Comparison of ENCODE assay signal across 1 cellular context in the genomic region with DNA sequence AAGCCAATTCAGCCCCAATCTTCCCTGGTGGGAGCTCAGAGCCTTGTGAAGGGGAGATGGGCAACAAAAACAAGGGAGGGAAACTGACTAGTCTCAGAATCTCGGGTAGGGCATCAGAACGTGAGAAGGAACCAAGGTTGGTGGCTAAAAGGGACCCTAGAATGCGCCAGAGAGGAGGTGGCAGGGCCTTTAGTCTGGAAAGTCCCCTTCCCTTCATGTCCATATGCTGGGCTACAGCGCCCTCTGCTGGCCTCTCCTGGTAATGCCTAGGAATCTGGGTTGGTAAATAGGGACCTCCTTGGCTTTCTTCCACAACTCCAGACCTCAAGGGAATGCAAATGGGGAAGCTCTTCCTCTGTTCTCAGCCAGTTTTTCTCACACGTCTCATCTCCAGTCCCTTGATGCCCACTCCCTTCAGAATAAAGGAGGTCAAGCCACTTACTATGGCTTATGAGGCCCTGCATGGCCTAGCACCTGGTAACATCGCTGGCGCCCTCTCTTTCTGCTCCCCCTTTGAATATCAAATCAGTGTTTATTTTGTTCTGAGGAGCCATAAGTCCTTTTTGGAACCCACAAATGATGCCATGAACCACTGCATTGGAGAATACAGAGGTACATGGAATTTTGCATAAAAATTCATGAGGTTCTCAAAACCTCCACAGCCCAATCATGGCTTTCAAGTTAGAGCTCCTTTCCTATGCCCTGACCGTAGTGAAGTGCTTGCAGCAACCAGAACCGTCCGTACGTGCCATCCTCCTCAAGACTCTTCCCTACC.
TF ChIP-seq lines count a peak whose summit lies in the region.

No MANE protein-coding gene starts in this region.

TF ChIP-seq in SK-N-SH, 30 proteins besides CTCF, POLR2A, EP300 and RAD21 (continued from another document):
- TF ChIP-seq, protein P1, sequence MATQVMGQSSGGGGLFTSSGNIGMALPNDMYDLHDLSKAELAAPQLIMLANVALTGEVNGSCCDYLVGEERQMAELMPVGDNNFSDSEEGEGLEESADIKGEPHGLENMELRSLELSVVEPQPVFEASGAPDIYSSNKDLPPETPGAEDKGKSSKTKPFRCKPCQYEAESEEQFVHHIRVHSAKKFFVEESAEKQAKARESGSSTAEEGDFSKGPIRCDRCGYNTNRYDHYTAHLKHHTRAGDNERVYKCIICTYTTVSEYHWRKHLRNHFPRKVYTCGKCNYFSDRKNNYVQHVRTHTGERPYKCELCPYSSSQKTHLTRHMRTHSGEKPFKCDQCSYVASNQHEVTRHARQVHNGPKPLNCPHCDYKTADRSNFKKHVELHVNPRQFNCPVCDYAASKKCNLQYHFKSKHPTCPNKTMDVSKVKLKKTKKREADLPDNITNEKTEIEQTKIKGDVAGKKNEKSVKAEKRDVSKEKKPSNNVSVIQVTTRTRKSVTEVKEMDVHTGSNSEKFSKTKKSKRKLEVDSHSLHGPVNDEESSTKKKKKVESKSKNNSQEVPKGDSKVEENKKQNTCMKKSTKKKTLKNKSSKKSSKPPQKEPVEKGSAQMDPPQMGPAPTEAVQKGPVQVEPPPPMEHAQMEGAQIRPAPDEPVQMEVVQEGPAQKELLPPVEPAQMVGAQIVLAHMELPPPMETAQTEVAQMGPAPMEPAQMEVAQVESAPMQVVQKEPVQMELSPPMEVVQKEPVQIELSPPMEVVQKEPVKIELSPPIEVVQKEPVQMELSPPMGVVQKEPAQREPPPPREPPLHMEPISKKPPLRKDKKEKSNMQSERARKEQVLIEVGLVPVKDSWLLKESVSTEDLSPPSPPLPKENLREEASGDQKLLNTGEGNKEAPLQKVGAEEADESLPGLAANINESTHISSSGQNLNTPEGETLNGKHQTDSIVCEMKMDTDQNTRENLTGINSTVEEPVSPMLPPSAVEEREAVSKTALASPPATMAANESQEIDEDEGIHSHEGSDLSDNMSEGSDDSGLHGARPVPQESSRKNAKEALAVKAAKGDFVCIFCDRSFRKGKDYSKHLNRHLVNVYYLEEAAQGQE (IDR thresholded peaks at IDR 0.05; ENCODE audit: low read depth, low read length): 0 out of 2 replicates have a peak, but pooled peaks have one; percentile 10
- TF ChIP-seq RCOR1 (IDR thresholded peaks at IDR 0.05; ENCODE audit: low read length) (no peak), TCF12 (IDR thresholded peaks at IDR 0.05) (no peak), NRF1 (IDR thresholded peaks at IDR 0.05; ENCODE audit: low read depth, low read length) (no peak), POLR2AphosphoS5 (IDR thresholded peaks at IDR 0.05; ENCODE audit: low read depth, low read length) (peak; percentile 64), CHD2 (IDR thresholded peaks at IDR 0.05; ENCODE audit: low read length, partially characterized antibody) (peak; percentile 35)
- TF ChIP-seq, protein P2, sequence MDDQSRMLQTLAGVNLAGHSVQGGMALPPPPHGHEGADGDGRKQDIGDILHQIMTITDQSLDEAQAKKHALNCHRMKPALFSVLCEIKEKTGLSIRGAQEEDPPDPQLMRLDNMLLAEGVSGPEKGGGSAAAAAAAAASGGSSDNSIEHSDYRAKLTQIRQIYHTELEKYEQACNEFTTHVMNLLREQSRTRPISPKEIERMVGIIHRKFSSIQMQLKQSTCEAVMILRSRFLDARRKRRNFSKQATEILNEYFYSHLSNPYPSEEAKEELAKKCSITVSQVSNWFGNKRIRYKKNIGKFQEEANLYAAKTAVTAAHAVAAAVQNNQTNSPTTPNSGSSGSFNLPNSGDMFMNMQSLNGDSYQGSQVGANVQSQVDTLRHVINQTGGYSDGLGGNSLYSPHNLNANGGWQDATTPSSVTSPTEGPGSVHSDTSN (IDR thresholded peaks at IDR 0.05): 0 out of 2 replicates have a peak, but pooled peaks have one; percentile 22
